8 cellular contexts compared by ENCODE assay signal in the genomic region with DNA sequence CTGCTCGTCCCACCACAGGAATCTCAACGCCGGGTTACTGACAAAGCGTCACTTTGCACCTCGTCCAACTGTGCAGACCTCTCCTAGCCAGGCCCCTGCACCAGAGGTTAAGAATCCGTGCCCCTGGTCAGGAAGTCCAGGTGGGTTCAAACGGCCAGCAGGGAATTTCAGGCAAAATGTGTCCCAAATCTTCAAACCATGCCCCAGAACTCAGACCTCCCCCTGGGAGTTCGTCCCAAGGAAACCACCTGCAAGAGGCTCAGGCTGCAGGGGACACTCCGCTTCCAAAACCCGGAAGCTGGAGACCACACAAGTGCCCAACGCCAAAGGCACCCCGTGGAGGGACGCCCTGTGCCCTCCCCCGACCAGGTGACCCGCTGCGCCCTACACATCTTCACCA. TPM values are rescaled to one million over a fixed set of nuclear protein-coding genes. Genes with fewer than 3 reads are reported as not detected.
DNase-seq lines count a peak whose midpoint lies in the region; TF ChIP-seq lines count a peak whose summit lies in the region.
"Not testable (repeated sequence)": the region's sequence is repeated elsewhere in the genome, so short reads cannot be mapped to it uniquely, and the experiment has no call there.

No MANE protein-coding gene starts in this region.

- not testable (repeated sequence) for H3K36me3 ChIP-seq in A673 (ENCODE audit: insufficient read depth, low read length, poor library complexity, severe bottlenecking); Loucy (ENCODE audit: insufficient read depth, low read length); left ventricle myocardium inferior; neural cell (ENCODE audit: insufficient read depth, low read length); skeletal muscle satellite cell (ENCODE audit: insufficient read depth, low read length)

- not testable (repeated sequence) for TF ChIP-seq CTCF in A673 (conservative IDR thresholded peaks at IDR 0.05; ENCODE audit: low read depth, low read length); Loucy (conservative IDR thresholded peaks at IDR 0.05; ENCODE audit: low read length); endothelial cell (IDR thresholded peaks at IDR 0.05; ENCODE audit: unreplicated experiment); left ventricle myocardium inferior (IDR thresholded peaks at IDR 0.05; ENCODE audit: borderline replicate concordance); neural cell (IDR thresholded peaks at IDR 0.05; ENCODE audit: poor library complexity, severe bottlenecking)

- not testable (repeated sequence) for H3K27ac Mint-ChIP-seq in endothelial cell (ENCODE audit: unreplicated experiment)

- H3K4me3 ChIP-seq in A673 (ENCODE audit: low read depth, low read length, poor library complexity, severe bottlenecking) = peak overlapping the region; percentile 33
- peak overlapping the region; percentile 29; the same call in 1 of the 2 replicates for H3K4me3 ChIP-seq in GM08714 (ENCODE audit: low read length)
- H3K4me3 ChIP-seq in Loucy (ENCODE audit: low read length, poor library complexity, severe bottlenecking) = peak overlapping the region; percentile 65
- H3K4me3 ChIP-seq in left ventricle myocardium inferior = peak overlapping the region; percentile 50
- H3K4me3 ChIP-seq in neural cell (ENCODE audit: low read length) = peak overlapping the region; percentile 52
- H3K4me3 ChIP-seq in skeletal muscle satellite cell (ENCODE audit: low read length) = peak overlapping the region; percentile 62

- intact Hi-C loops in A673 (cut with micrococcal nuclease; ENCODE audit: unreplicated experiment) = loop anchor here (10.0 kb wide), 1 partner anchor 53 kb away; no protein-coding TSS in a partner anchor
- intact Hi-C loops in left ventricle myocardium inferior (cut with micrococcal nuclease) = not testable (repeated sequence)

- not testable (repeated sequence) for H4K20me1 ChIP-seq in Loucy (ENCODE audit: insufficient read depth, low read length, poor library complexity, severe bottlenecking); neural cell (ENCODE audit: insufficient read depth)

- not testable (repeated sequence) for H3K9me3 Mint-ChIP-seq in endothelial cell (ENCODE audit: unreplicated experiment)

- BruUV-seq in A673 (replicated peaks; lab: Mats Ljungman, UMichigan) = not testable (repeated sequence)

- not testable (repeated sequence) for H3K27me3 Mint-ChIP-seq in endothelial cell (ENCODE audit: unreplicated experiment)

- H3K4me1 ChIP-seq in A673 (ENCODE audit: insufficient read depth, low read length, poor library complexity, severe bottlenecking); Loucy (ENCODE audit: insufficient read depth, low read length, poor library complexity, severe bottlenecking); left ventricle myocardium inferior; skeletal muscle satellite cell (ENCODE audit: control insufficient read depth, insufficient read depth, low read length): not testable (repeated sequence)

- not testable (repeated sequence) for H3K9me3 ChIP-seq in A673 (ENCODE audit: low read depth, low read length, poor library complexity, severe bottlenecking); Loucy (ENCODE audit: insufficient read depth, low read depth, low read length); left ventricle myocardium inferior (replicated peaks); neural cell (ENCODE audit: low read length); skeletal muscle satellite cell (replicated peaks; ENCODE audit: low read length)

- not testable (repeated sequence) for H2AFZ ChIP-seq in Loucy (ENCODE audit: low read length); neural cell (ENCODE audit: low read depth, low read length)

- DNase-seq in A673 (ENCODE audit: low spot score) = not testable (repeated sequence)
- DNase-seq in activated effector memory CD4-positive, alpha-beta T cell treated with anti-CD3 and anti-CD28 coated beads, Interleukin-2, amount 50 U/mL, for 16 hours = peak; percentile 57
- peak; percentile 3 for DNase-seq in endothelial cell (ENCODE audit: low spot score)
- DNase-seq in left ventricle myocardium inferior = peak; percentile 3

- POLR2A ChIA-PET in A673 (lab: Charles Lee; ENCODE audit: low non-redundant PET) = not testable (repeated sequence)

- not testable (repeated sequence) for TF ChIP-seq RAD21 in neural cell (conservative IDR thresholded peaks at IDR 0.05)

- not testable (repeated sequence) for TF ChIP-seq EP300 in neural cell (conservative IDR thresholded peaks at IDR 0.05; ENCODE audit: poor library complexity, severe bottlenecking)

- H3K36me3 Mint-ChIP-seq in endothelial cell (ENCODE audit: low read depth, unreplicated experiment) = not testable (repeated sequence)

- H3F3A ChIP-seq in Loucy (ENCODE audit: low read depth); neural cell (ENCODE audit: insufficient read depth, low read length, poor library complexity, severe bottlenecking): not testable (repeated sequence)

- peaks cover 19% of the 10 kb centered on the region; the same call in 1 of the 2 replicates for H3K79me2 ChIP-seq in Loucy (ENCODE audit: insufficient read depth, low read length)
- peaks cover 10% of the 10 kb centered on the region for H3K79me2 ChIP-seq in neural cell (replicated peaks; ENCODE audit: insufficient read depth, low read length)

- not testable (repeated sequence) for H3K9ac ChIP-seq in Loucy (ENCODE audit: low read depth, low read length, poor library complexity, severe bottlenecking); neural cell (ENCODE audit: low read length); skeletal muscle satellite cell (ENCODE audit: low read depth, low read length)

- H3K27me3 ChIP-seq in A673 (replicated peaks; ENCODE audit: insufficient read depth, low read depth, low read length, poor library complexity); Loucy (ENCODE audit: insufficient read depth, low read length, poor library complexity, severe bottlenecking); left ventricle myocardium inferior (ENCODE audit: low read depth); neural cell (ENCODE audit: insufficient read depth, low read depth, low read length); skeletal muscle satellite cell (ENCODE audit: control insufficient read depth, insufficient read depth, low read length): not testable (repeated sequence)

- CTCF ChIA-PET in A673 (lab: Charles Lee) = not testable (repeated sequence)

- H3K27ac ChIP-seq in A673 (ENCODE audit: low read depth, low read length, poor library complexity, severe bottlenecking); neural cell (ENCODE audit: low read length): not testable (repeated sequence)
- peak overlapping the region; percentile 42 for H3K27ac ChIP-seq in left ventricle myocardium inferior (replicated peaks)

- H3K4me1 Mint-ChIP-seq in endothelial cell (ENCODE audit: unreplicated experiment) = not testable (repeated sequence)

- not testable (repeated sequence) for H3K4me2 ChIP-seq in Loucy (ENCODE audit: low read depth, low read length, poor library complexity, severe bottlenecking); neural cell (ENCODE audit: low read length)
- peak overlapping the region; percentile 75 for H3K4me2 ChIP-seq in skeletal muscle satellite cell (ENCODE audit: low read length)

- not testable (repeated sequence) for H3K4me3 Mint-ChIP-seq in endothelial cell (ENCODE audit: unreplicated experiment)

- not testable (repeated sequence) for H3K9me2 ChIP-seq in Loucy (replicated peaks; ENCODE audit: low read depth, low read length); neural cell (ENCODE audit: insufficient read depth, low read length)

RNA-seq across cellular contexts. Expression of a gene that starts 1.2 kb away (rescaled TPM):
- total RNA-seq in A673 (2021) (56.3 and 60.5 TPM in 2 replicates), endothelial cell (ENCODE audit: unreplicated experiment) (140 TPM), left ventricle myocardium inferior (20.2 TPM)
- 93.2 and 112 TPM in 2 replicates for polyA plus RNA-seq in neural cell
- 155 TPM in 2 replicates for polyA minus RNA-seq in neural cell
- total RNA-seq in skeletal muscle satellite cell (2012; rRNA removed) = 12.0 and 19.3 TPM in 2 replicates

RNA-seq across cellular contexts. Expression of a gene that starts 32.6 kb away (rescaled TPM):
- total RNA-seq in A673 (2021) (38.1 and 39.4 TPM in 2 replicates), endothelial cell (ENCODE audit: unreplicated experiment) (71.0 TPM), left ventricle myocardium inferior (24.3 TPM)
- polyA plus RNA-seq in neural cell = 9.6 and 13.7 TPM in 2 replicates
- 9.5 and 11.6 TPM in 2 replicates for polyA minus RNA-seq in neural cell
- 3.9 and 5.1 TPM in 2 replicates for total RNA-seq in skeletal muscle satellite cell (2012; rRNA removed)

RNA-seq across cellular contexts. Expression of a gene that starts 32.7 kb away (rescaled TPM):
- total RNA-seq in A673 (2021) = 56.1 and 58.9 TPM in 2 replicates
- total RNA-seq in endothelial cell (ENCODE audit: unreplicated experiment) = 109 TPM
- 21.7 TPM for total RNA-seq in left ventricle myocardium inferior
- polyA plus RNA-seq in neural cell = 19.3 and 20.2 TPM in 2 replicates
- polyA minus RNA-seq in neural cell = 24.1 and 28.5 TPM in 2 replicates
- 7.1 and 10.5 TPM in 2 replicates for total RNA-seq in skeletal muscle satellite cell (2012; rRNA removed)

RNA-seq across cellular contexts. Expression of a gene that starts 59.5 kb away (rescaled TPM):
- 0.55 and 0.67 TPM in 2 replicates for total RNA-seq in A673 (2021)
- 26.7 TPM for total RNA-seq in endothelial cell (ENCODE audit: unreplicated experiment)
- 93.8 TPM for total RNA-seq in left ventricle myocardium inferior
- 0.98 and 4.3 TPM in 2 replicates for polyA plus RNA-seq in neural cell
- polyA minus RNA-seq in neural cell = not detected in 2 replicates
- 1.1 TPM in 1 of 2 replicates, not detected in the other for total RNA-seq in skeletal muscle satellite cell (2012; rRNA removed)
